ENCODE assay signal across 9 cellular contexts in genomic region chr7:2732959-2733584, GRCh38. TPM values are rescaled to one million over a fixed set of nuclear protein-coding genes. Genes with fewer than 3 reads are reported as not detected.
DNase-seq lines count a peak whose midpoint lies in the region; ATAC-seq and TF ChIP-seq lines count a peak whose summit lies in the region.
"Had no signal": no experiment of that assay in that cellular context is flagged by ENCODE, and none has a peak within 500 bp of the region (broad histone marks: within the 10 kb centered on the region; RNA-seq: fewer than 3 reads in every experiment).

No MANE protein-coding gene starts in this region.

- no peaks in the 10 kb centered on the region for H3K9me3 ChIP-seq in upper lobe of left lung
- H3K9me3 ChIP-seq: A549 had no signal

- no peak for TF ChIP-seq CTCF in cardiac fibroblast (IDR thresholded peaks at IDR 0.05; ENCODE audit: low read depth, low read length)
- no peak for TF ChIP-seq CTCF in lower leg skin (IDR thresholded peaks at IDR 0.05)
- no peak for TF ChIP-seq CTCF in upper lobe of left lung (IDR thresholded peaks at IDR 0.05)

- H3K4me3 ChIP-seq in cardiac fibroblast (replicated peaks in 1 of 2; ENCODE audit: low read depth in 2 of 2, low read length in 2 of 2): no peak overlapping the region
- H3K4me3 ChIP-seq in lower leg skin (ENCODE audit: low read depth, poor library complexity, severe bottlenecking): no peak overlapping the region
- H3K4me3 ChIP-seq in upper lobe of left lung: no peak overlapping the region
- H3K4me3 ChIP-seq: A549 had no signal

- peaks cover 0 to 23% (median 10%) of the 10 kb centered on the region in 4 donors for H3K36me3 ChIP-seq in upper lobe of left lung

- peak overlapping the region in 3 of 4 donors; percentile 7 to 61 (median 31) for H3K27ac ChIP-seq in upper lobe of left lung
- H3K27ac ChIP-seq: A549 had no signal

- no peaks in the 10 kb centered on the region for H3K27me3 ChIP-seq in upper lobe of left lung

- intact Hi-C loops in lower leg skin (cut with DNase I; ENCODE audit: low total_unique reads): no loop called here

- no peak for TF ChIP-seq POLR2A in lower leg skin (IDR thresholded peaks at IDR 0.05)
- peak in 1 of 4 donors; percentile 34 for TF ChIP-seq POLR2A in upper lobe of left lung (IDR thresholded peaks at IDR 0.05)
- no peak for TF ChIP-seq POLR2A in GM18505 (IDR thresholded peaks at IDR 0.05; ENCODE audit: borderline replicate concordance, extremely low read depth, insufficient read depth, insufficient read length)

- WGBS in lower leg skin, 2 donors: 38 to 51% methylated on average over 18 of the region's 18 CpGs
- WGBS in upper lobe of left lung, 2 donors: 46 to 51% methylated on average over 18 of the region's 18 CpGs

- TF ChIP-seq EP300 in upper lobe of left lung (IDR thresholded peaks at IDR 0.05): no peak

- ATAC-seq in upper lobe of left lung (ENCODE audit: low FRiP score in 2 of 2) (peak in 1 of 2 donors; percentile 58), GM18907 (IDR thresholded peaks at IDR 0.05; ENCODE audit: unreplicated experiment) (no peak), GM18505 (IDR thresholded peaks at IDR 0.05; ENCODE audit: unreplicated experiment) (no peak)

- DNase-seq in NCI-H2029 (lab: John Stamatoyannopoulos, UW): peak; percentile 32
- no peak for DNase-seq in NCI-H2029 treated with DMSO at 0.1 percent for 48 hours (lab: John Stamatoyannopoulos, UW)
- DNase-seq in cardiac fibroblast (ENCODE audit: low read depth in 2 of 2): peak; percentile 77 to 81
- peak; percentile 38 to 91 for DNase-seq in lower leg skin (ENCODE audit: low spot score in 2 of 2)
- DNase-seq in upper lobe of left lung: peak in 1 of 2 donors; percentile 72
- DNase-seq in stimulated activated CD4-positive, alpha-beta T cell treated with anti-CD3 and anti-CD28 coated beads, Interleukin-4, amount 100 ng/mL, for 4 hours: no peak

- peaks cover 24 to 49% (median 25%) of the 10 kb centered on the region in 4 donors for H3K4me1 ChIP-seq in upper lobe of left lung
- H3K4me1 ChIP-seq: A549 had no signal

RNA-seq across cellular contexts. Expression of gene AMZ1, which starts 45.1 kb away (rescaled TPM):
- under 1 TPM in 2 of 4 donors, not detected in 2; 0.19 to 0.27 TPM for total RNA-seq in lower leg skin
- total RNA-seq in upper lobe of left lung: 10 to 100 TPM in 1 of 6 donors, 1 to 10 TPM in 3, under 1 TPM in 2; 0.30 to 16.6 (median 5.3) TPM

Comparison
In these comparisons a context has a peak if more than half of its experiments do, and no peak if none do; other contexts are left out.
1. DNase-seq: peak in NCI-H2029 (single experiment), cardiac fibroblast (2 of 2) and lower leg skin (2 of 2); none in NCI-H2029 treated with DMSO at 0.1 percent for 48 hours (single experiment) and stimulated activated CD4-positive, alpha-beta T cell treated with anti-CD3 and anti-CD28 coated beads, Interleukin-4, amount 100 ng/mL, for 4 hours (0 of 2).